ENCODE assay signal across 12 cellular contexts in genomic region chr20:32982617-32983458, GRCh38. TPM values are rescaled to one million over a fixed set of nuclear protein-coding genes. Genes with fewer than 3 reads are reported as not detected.
DNase-seq lines count a peak whose midpoint lies in the region; ATAC-seq and TF ChIP-seq lines count a peak whose summit lies in the region.
"Had no signal": no experiment of that assay in that cellular context is flagged by ENCODE, and none has a peak within 500 bp of the region (broad histone marks: within the 10 kb centered on the region; RNA-seq: fewer than 3 reads in every experiment).

No MANE protein-coding gene starts in this region.

- H3K36me3 ChIP-seq in breast epithelium: no peaks in the 10 kb centered on the region
- no peaks in the 10 kb centered on the region for H3K36me3 ChIP-seq in H7 (replicated peaks; ENCODE audit: control insufficient read depth, insufficient read depth, low read length)

- no peaks in the 10 kb centered on the region for H3K9me3 ChIP-seq in breast epithelium

- BruUV-seq in MCF 10A (replicated peaks; lab: Mats Ljungman, UMichigan): no TSS peak

- TF ChIP-seq CTCF in MCF 10A (IDR thresholded peaks at IDR 0.05; ENCODE audit: unreplicated experiment): no peak
- no peak for TF ChIP-seq CTCF in breast epithelium (IDR thresholded peaks at IDR 0.05)
- no peak for TF ChIP-seq CTCF in VCaP (conservative IDR thresholded peaks at IDR 0.05)
- no peak for TF ChIP-seq CTCF in activated CD8-positive, alpha-beta T cell treated with anti-CD3 and anti-CD28 coated beads for 36 hours (IDR thresholded peaks at IDR 0.05)

- H3K4me1 Mint-ChIP-seq in MCF 10A (ENCODE audit: insufficient read depth, unreplicated experiment): no peaks in the 10 kb centered on the region
- H3K4me1 Mint-ChIP-seq in activated CD8-positive, alpha-beta T cell treated with anti-CD3 and anti-CD28 coated beads for 36 hours (ENCODE audit: low read depth): peaks cover 2% of the 10 kb centered on the region
- H3K4me1 Mint-ChIP-seq: CD14-positive monocyte had no signal

- H3K27ac Mint-ChIP-seq in MCF 10A (ENCODE audit: low read depth, unreplicated experiment): no peak overlapping the region
- H3K27ac Mint-ChIP-seq in activated CD8-positive, alpha-beta T cell treated with anti-CD3 and anti-CD28 coated beads for 36 hours: no peak overlapping the region

- no peaks in the 10 kb centered on the region for H3K36me3 Mint-ChIP-seq in MCF 10A (ENCODE audit: insufficient read depth, unreplicated experiment)
- H3K36me3 Mint-ChIP-seq in activated CD8-positive, alpha-beta T cell treated with anti-CD3 and anti-CD28 coated beads for 36 hours (ENCODE audit: low read depth): no peaks in the 10 kb centered on the region
- H3K36me3 Mint-ChIP-seq: CD14-positive monocyte had no signal

- no peak overlapping the region for H3K4me3 Mint-ChIP-seq in MCF 10A (ENCODE audit: unreplicated experiment)
- no peak overlapping the region for H3K4me3 Mint-ChIP-seq in activated CD8-positive, alpha-beta T cell treated with anti-CD3 and anti-CD28 coated beads for 36 hours
- H3K4me3 Mint-ChIP-seq: CD14-positive monocyte had no signal

- H3K27me3 ChIP-seq in breast epithelium (peaks cover 0 to 4% of the 10 kb centered on the region in 2 donors), H7 (ENCODE audit: control insufficient read depth, insufficient read depth, low read length) (no peaks in the 10 kb centered on the region)

- H3K27ac ChIP-seq in breast epithelium (no peak overlapping the region), VCaP (peak overlapping the region; percentile 39; the same call in 1 of the 2 replicates)

- POLR2A ChIA-PET in MCF 10A (lab: Yijun Ruan, JAX): interaction anchor here (0.8 kb wide), 1 partner anchor 18 kb away, joined by 3 read pairs; no protein-coding TSS in a partner anchor
- POLR2A ChIA-PET in activated CD8-positive, alpha-beta T cell treated with anti-CD3 and anti-CD28 coated beads for 36 hours (lab: Charles Lee): interaction anchor here (1.1 to 1.2 kb wide), 2 partner anchors 10 to 37 kb away, joined by 3 read pairs; no protein-coding TSS in a partner anchor

- no peak overlapping the region for H3K4me3 ChIP-seq in breast epithelium
- no peak overlapping the region for H3K4me3 ChIP-seq in H7 (ENCODE audit: insufficient read depth, low read depth, low read length)

- H3K4me1 ChIP-seq in breast epithelium: no peaks in the 10 kb centered on the region

- intact Hi-C loops in MCF 10A (cut with micrococcal nuclease): no loop called here
- intact Hi-C loops in breast epithelium (cut with DNase I; ENCODE audit: low total_unique reads): no loop called here
- intact Hi-C loops in activated CD8-positive, alpha-beta T cell treated with anti-CD3 and anti-CD28 coated beads for 36 hours (cut with micrococcal nuclease): no loop called here

- no peaks in the 10 kb centered on the region for H3K9me3 Mint-ChIP-seq in MCF 10A (ENCODE audit: unreplicated experiment)
- no peaks in the 10 kb centered on the region for H3K9me3 Mint-ChIP-seq in activated CD8-positive, alpha-beta T cell treated with anti-CD3 and anti-CD28 coated beads for 36 hours
- H3K9me3 Mint-ChIP-seq: CD14-positive monocyte had no signal

- CTCF ChIA-PET in MCF 10A (lab: Yijun Ruan, JAX): no interaction called here
- CTCF ChIA-PET in activated CD8-positive, alpha-beta T cell treated with anti-CD3 and anti-CD28 coated beads for 36 hours (lab: Charles Lee): interaction anchor here (0.9 to 1.2 kb wide), 2 partner anchors 15 to 37 kb away, joined by 3 to 4 read pairs; no protein-coding TSS in a partner anchor

- DNase-seq in MCF 10A (ENCODE audit: unreplicated experiment) (peak; percentile 16), breast epithelium (ENCODE audit: low spot score in 2 of 2) (no peak), kidney tubule cell (ENCODE audit: low spot score) (peak; percentile 41), H7 (no peak)
- DNase-seq in activated CD8-positive, alpha-beta T cell treated with anti-CD3 and anti-CD28 coated beads for 36 hours: no peak
- no peak for DNase-seq in activated CD4-positive, alpha-beta T cell treated with anti-CD3 and anti-CD28 coated beads for 4 hours
- DNase-seq: activated CD4-positive, alpha-beta T cell treated with anti-CD3 and anti-CD28 coated beads, Interleukin-2, amount 50 U/mL, for 48 hours; NCI-H187 had no signal

- H3K27me3 Mint-ChIP-seq in MCF 10A (ENCODE audit: insufficient read depth, unreplicated experiment): peaks cover 42% of the 10 kb centered on the region
- H3K27me3 Mint-ChIP-seq in activated CD8-positive, alpha-beta T cell treated with anti-CD3 and anti-CD28 coated beads for 36 hours: no peaks in the 10 kb centered on the region

- ATAC-seq in activated CD8-positive, alpha-beta T cell treated with anti-CD3 and anti-CD28 coated beads for 36 hours: no peak
- ATAC-seq in HG02759 (IDR thresholded peaks at IDR 0.05; ENCODE audit: unreplicated experiment): no peak

- no peak for TF ChIP-seq POLR2A in breast epithelium (IDR thresholded peaks at IDR 0.05)

RNA-seq across cellular contexts. Expression of gene SUN5, which starts 21.4 kb away (rescaled TPM):
- total RNA-seq in MCF 10A (2022) (not detected in 2 replicates), breast epithelium (not detected)
- total RNA-seq in H7 (2014; rRNA removed; shearing (Covaris generic)): not detected in 2 replicates
- not detected for total RNA-seq in activated CD8-positive, alpha-beta T cell treated with anti-CD3 and anti-CD28 coated beads for 36 hours
- total RNA-seq: ureter had no signal

RNA-seq across cellular contexts. Expression of gene BPIFB2, which starts 24.7 kb away (rescaled TPM):
- total RNA-seq in MCF 10A (2022) (not detected in 2 replicates), breast epithelium (1 to 10 TPM in 1 of 3 donors, under 1 TPM in 1, not detected in 1; 0.98 to 1.0 TPM)
- total RNA-seq in H7 (2014; rRNA removed; shearing (Covaris generic)): not detected in 2 replicates
- not detected for total RNA-seq in activated CD8-positive, alpha-beta T cell treated with anti-CD3 and anti-CD28 coated beads for 36 hours
- total RNA-seq: ureter had no signal

RNA-seq across cellular contexts. Expression of gene BPIFB6, which starts 48.6 kb away (rescaled TPM):
- not detected in 2 replicates for total RNA-seq in MCF 10A (2022)
- not detected for total RNA-seq in breast epithelium
- not detected in 2 replicates for total RNA-seq in H7 (2014; rRNA removed; shearing (Covaris generic))
- total RNA-seq in activated CD8-positive, alpha-beta T cell treated with anti-CD3 and anti-CD28 coated beads for 36 hours: not detected
- total RNA-seq: ureter had no signal

Comparison
In these comparisons a context has a peak if more than half of its experiments do, and no peak if none do; other contexts are left out.
1. DNase-seq: peak in MCF 10A (single experiment) and kidney tubule cell (single experiment); none in breast epithelium (0 of 2), H7 (single experiment), activated CD8-positive, alpha-beta T cell treated with anti-CD3 and anti-CD28 coated beads for 36 hours (single experiment) and activated CD4-positive, alpha-beta T cell treated with anti-CD3 and anti-CD28 coated beads for 4 hours (0 of 2).